23 cellular contexts compared by ENCODE assay signal in the genomic region with DNA sequence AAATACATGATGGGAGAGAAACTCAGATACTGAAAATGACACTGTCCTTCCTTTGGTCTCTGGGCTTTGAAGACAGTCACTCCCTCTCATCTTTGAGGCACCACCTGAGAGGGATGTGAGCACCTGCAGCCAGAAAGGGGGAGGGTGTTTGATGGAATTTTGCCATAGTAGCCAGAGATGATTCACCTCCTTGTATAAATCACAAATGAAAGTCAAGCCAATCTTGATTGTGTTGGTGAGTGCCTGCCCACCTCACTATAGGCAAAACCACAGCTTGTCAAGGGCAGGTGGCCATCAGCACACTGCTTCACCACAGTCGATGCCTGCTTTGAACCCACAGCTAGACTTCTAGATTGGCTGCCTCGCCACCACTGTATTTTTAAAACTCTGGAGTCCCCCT. TPM values are rescaled to one million over a fixed set of nuclear protein-coding genes. Genes with fewer than 3 reads are reported as not detected.
DNase-seq lines count a peak whose midpoint lies in the region; ATAC-seq, FAIRE-seq and TF ChIP-seq lines count a peak whose summit lies in the region.
"Had no signal": no experiment of that assay in that cellular context is flagged by ENCODE, and none has a peak within 500 bp of the region (broad histone marks: within the 10 kb centered on the region; RNA-seq: fewer than 3 reads in every experiment).

No MANE protein-coding gene starts in this region.

- H2AFZ ChIP-seq in KMS-11 (ENCODE audit: low read depth): no peak overlapping the region

- peaks cover 28% of the 10 kb centered on the region for H3K4me1 ChIP-seq in A549
- peaks cover 25% of the 10 kb centered on the region for H3K4me1 ChIP-seq in KMS-11 (ENCODE audit: low read depth, poor library complexity, severe bottlenecking)
- H3K4me1 ChIP-seq in foreskin keratinocyte: no peaks in the 10 kb centered on the region
- no peaks in the 10 kb centered on the region for H3K4me1 ChIP-seq in sigmoid colon
- H3K4me1 ChIP-seq: BE2C had no signal

- H3K36me3 ChIP-seq in KMS-11 (ENCODE audit: insufficient read depth): no peaks in the 10 kb centered on the region
- H3K36me3 ChIP-seq in sigmoid colon: peaks cover 0 to 48% (median 0%) of the 10 kb centered on the region in 4 donors
- H3K36me3 ChIP-seq: BE2C had no signal

- H3K27ac ChIP-seq in A549 (peak overlapping the region in 1 of 2 experiments; percentile 36; a peak in 1 of 6 replicates), KMS-11 (peak overlapping the region; percentile 24; the same call in 1 of the 2 replicates), RWPE1 (no peak overlapping the region), foreskin keratinocyte (no peak overlapping the region), sigmoid colon (no peak overlapping the region)

- no peaks in the 10 kb centered on the region for H4K20me1 ChIP-seq in KMS-11 (ENCODE audit: insufficient read depth)

- DNase-seq in A549 (ENCODE audit: low read depth in 1 of 2, low spot score in 1 of 2): no peak
- peak; percentile 7 for DNase-seq in RWPE1 (ENCODE audit: low spot score)
- DNase-seq in foreskin keratinocyte: peak; percentile 8 to 28
- DNase-seq in sigmoid colon: no peak
- DNase-seq in activated CD4-positive, CD25-positive, alpha-beta regulatory T cell treated with anti-CD3 and anti-CD28 coated beads, Interleukin-2, amount 50 U/mL, for 72 hours: no peak
- DNase-seq: BE2C, KBM-7, MV-4-11, NCI-H1105 treated with DMSO at 0.1 percent for 48 hours, NCI-H2081, NCI-H2171 treated with DMSO at 0.1 percent for 48 hours, NCI-H446, NCI-H526, SIG-M5, SK-N-SH, T-cell had no signal

- CTCF ChIA-PET in A549 (lab: Yijun Ruan, JAX): interaction anchor here (1.3 to 2.7 kb wide), 3 partner anchors 10 to 120 kb away, joined by 3 to 7 read pairs (median 7); a partner anchor contains a TSS
- CTCF ChIA-PET in RWPE1 (lab: Yijun Ruan, JAX): interaction anchor here (0.6 kb wide), 1 partner anchor 11 kb away, joined by 6 read pairs; no protein-coding TSS in a partner anchor

- no peak for TF ChIP-seq RAD21 in A549 (conservative IDR thresholded peaks at IDR 0.05 in 1 of 2, IDR thresholded peaks at IDR 0.05 in 1 of 2)

- H3K9me3 ChIP-seq in A549 (no peaks in the 10 kb centered on the region), sigmoid colon (no peaks in the 10 kb centered on the region)
- H3K9me3 ChIP-seq: BE2C, SK-N-SH had no signal

- ATAC-seq in A549 (no peak; a peak in 1 of 6 replicates), foreskin keratinocyte (peak; percentile 37), GM21381 (IDR thresholded peaks at IDR 0.05; ENCODE audit: unreplicated experiment) (no peak), SK-N-SH treated with all-trans-retinoic acid at 6 μM for 48 hours (no peak)
- ATAC-seq: T-cell had no signal

- TF ChIP-seq POLR2A in A549 (IDR thresholded peaks at IDR 0.05; ENCODE audit: low read length) (no peak), sigmoid colon (IDR thresholded peaks at IDR 0.05) (no peak)

- TF ChIP-seq EP300 in A549 (IDR thresholded peaks at IDR 0.05): no peak
- TF ChIP-seq EP300 in sigmoid colon (IDR thresholded peaks at IDR 0.05): no peak

- H3K27me3 ChIP-seq in KMS-11 (ENCODE audit: insufficient read depth, low read depth): no peaks in the 10 kb centered on the region
- H3K27me3 ChIP-seq in foreskin keratinocyte: peaks cover 2% of the 10 kb centered on the region
- H3K27me3 ChIP-seq in sigmoid colon: no peaks in the 10 kb centered on the region
- H3K27me3 ChIP-seq: BE2C had no signal

- intact Hi-C loops in sigmoid colon (cut with DNase I): no loop called here

- H3K79me2 ChIP-seq in KMS-11 (ENCODE audit: insufficient read depth, low read depth): no peaks in the 10 kb centered on the region

- H3K4me2 ChIP-seq in A549 (0 out of 3 replicates have a peak overlapping the region, but pooled peaks have one; percentile 4), KMS-11 (peak overlapping the region; percentile 45)
- H3K4me2 ChIP-seq: SK-N-SH had no signal

- no peak overlapping the region for H3K9ac ChIP-seq in KMS-11
- H3K9ac ChIP-seq: SK-N-SH had no signal

- 94% methylated on average over 2 of the region's 2 CpGs for WGBS in A549 (ENCODE audit: missing lambda C conversion rate)
- 86 to 93% methylated on average over 2 of the region's 2 CpGs for WGBS in sigmoid colon, 2 donors

- TF ChIP-seq CTCF in A549 (IDR thresholded peaks at IDR 0.05): no peak
- TF ChIP-seq CTCF in KMS-11 (conservative IDR thresholded peaks at IDR 0.05; ENCODE audit: low read depth, low read length): no peak
- no peak for TF ChIP-seq CTCF in RWPE1 (conservative IDR thresholded peaks at IDR 0.05; ENCODE audit: low read depth)
- no peak for TF ChIP-seq CTCF in foreskin keratinocyte (conservative IDR thresholded peaks at IDR 0.05)
- no peak for TF ChIP-seq CTCF in sigmoid colon (IDR thresholded peaks at IDR 0.05)

- H3K4me3 ChIP-seq in A549 (no peak overlapping the region), KMS-11 (IDR thresholded peaks at IDR 0.05; ENCODE audit: insufficient read depth, low read depth, low read length) (no peak overlapping the region), sigmoid colon (no peak overlapping the region)

- no peak for FAIRE-seq in A549 (lab: Jason Lieb, UNC)
- FAIRE-seq: G401.6, H54 had no signal

- POLR2A ChIA-PET in A549 (lab: Yijun Ruan, JAX) (no interaction called here), RWPE1 (lab: Yijun Ruan, JAX; ENCODE audit: low non-redundant PET) (no interaction called here)

TF ChIP-seq in A549, 52 proteins besides CTCF, POLR2A, EP300 and RAD21 (continues in another document):
- TF ChIP-seq HDAC2 (IDR thresholded peaks at IDR 0.05) (no peak), ESRRA (IDR thresholded peaks at IDR 0.05; ENCODE audit: borderline replicate concordance, low read length) (no peak), RNF2 (IDR thresholded peaks at IDR 0.05; ENCODE audit: borderline replicate concordance, low read depth) (no peak), HOXB13 (CRISPR knock-in tag; IDR thresholded peaks at IDR 0.05; ENCODE audit: low read depth) (no peak)
- TF ChIP-seq, protein P1, sequence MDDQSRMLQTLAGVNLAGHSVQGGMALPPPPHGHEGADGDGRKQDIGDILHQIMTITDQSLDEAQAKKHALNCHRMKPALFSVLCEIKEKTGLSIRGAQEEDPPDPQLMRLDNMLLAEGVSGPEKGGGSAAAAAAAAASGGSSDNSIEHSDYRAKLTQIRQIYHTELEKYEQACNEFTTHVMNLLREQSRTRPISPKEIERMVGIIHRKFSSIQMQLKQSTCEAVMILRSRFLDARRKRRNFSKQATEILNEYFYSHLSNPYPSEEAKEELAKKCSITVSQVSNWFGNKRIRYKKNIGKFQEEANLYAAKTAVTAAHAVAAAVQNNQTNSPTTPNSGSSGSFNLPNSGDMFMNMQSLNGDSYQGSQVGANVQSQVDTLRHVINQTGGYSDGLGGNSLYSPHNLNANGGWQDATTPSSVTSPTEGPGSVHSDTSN (IDR thresholded peaks at IDR 0.05): no peak
- TF ChIP-seq, protein P2, sequence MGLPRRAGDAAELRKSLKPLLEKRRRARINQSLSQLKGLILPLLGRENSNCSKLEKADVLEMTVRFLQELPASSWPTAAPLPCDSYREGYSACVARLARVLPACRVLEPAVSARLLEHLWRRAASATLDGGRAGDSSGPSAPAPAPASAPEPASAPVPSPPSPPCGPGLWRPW (IDR thresholded peaks at IDR 0.05): no peak

TF ChIP-seq in SK-N-SH treated with all-trans-retinoic acid at 6 μM for 48 hours, 23 proteins besides CTCF, POLR2A, EP300 and RAD21 (continues in another document):
- no peak for TF ChIP-seq BACH2 (CRISPR knock-in tag; IDR thresholded peaks at IDR 0.05; ENCODE audit: borderline replicate concordance)
- TF ChIP-seq, protein P3, sequence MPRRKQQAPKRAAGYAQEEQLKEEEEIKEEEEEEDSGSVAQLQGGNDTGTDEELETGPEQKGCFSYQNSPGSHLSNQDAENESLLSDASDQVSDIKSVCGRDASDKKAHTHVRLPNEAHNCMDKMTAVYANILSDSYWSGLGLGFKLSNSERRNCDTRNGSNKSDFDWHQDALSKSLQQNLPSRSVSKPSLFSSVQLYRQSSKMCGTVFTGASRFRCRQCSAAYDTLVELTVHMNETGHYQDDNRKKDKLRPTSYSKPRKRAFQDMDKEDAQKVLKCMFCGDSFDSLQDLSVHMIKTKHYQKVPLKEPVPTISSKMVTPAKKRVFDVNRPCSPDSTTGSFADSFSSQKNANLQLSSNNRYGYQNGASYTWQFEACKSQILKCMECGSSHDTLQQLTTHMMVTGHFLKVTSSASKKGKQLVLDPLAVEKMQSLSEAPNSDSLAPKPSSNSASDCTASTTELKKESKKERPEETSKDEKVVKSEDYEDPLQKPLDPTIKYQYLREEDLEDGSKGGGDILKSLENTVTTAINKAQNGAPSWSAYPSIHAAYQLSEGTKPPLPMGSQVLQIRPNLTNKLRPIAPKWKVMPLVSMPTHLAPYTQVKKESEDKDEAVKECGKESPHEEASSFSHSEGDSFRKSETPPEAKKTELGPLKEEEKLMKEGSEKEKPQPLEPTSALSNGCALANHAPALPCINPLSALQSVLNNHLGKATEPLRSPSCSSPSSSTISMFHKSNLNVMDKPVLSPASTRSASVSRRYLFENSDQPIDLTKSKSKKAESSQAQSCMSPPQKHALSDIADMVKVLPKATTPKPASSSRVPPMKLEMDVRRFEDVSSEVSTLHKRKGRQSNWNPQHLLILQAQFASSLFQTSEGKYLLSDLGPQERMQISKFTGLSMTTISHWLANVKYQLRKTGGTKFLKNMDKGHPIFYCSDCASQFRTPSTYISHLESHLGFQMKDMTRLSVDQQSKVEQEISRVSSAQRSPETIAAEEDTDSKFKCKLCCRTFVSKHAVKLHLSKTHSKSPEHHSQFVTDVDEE (CRISPR knock-in tag; IDR thresholded peaks at IDR 0.05): no peak
- no peak for TF ChIP-seq ZFP30 (CRISPR knock-in tag; IDR thresholded peaks at IDR 0.05)
- TF ChIP-seq CSDC2 (CRISPR knock-in tag; IDR thresholded peaks at IDR 0.05): no peak
- no peak for TF ChIP-seq PPARA (CRISPR knock-in tag; IDR thresholded peaks at IDR 0.05; ENCODE audit: borderline replicate concordance)

RNA-seq across cellular contexts. Expression of a gene that starts 48.2 kb away (rescaled TPM):
- 6.6 and 8.2 TPM in 2 replicates for polyA plus RNA-seq in A549 (2011; rRNA removed)
- 0.23 and 0.50 TPM in 2 replicates for polyA plus RNA-seq in A549 (2012; cell fraction: cytosol; rRNA removed)
- polyA plus RNA-seq in A549 (2012; cell fraction: nucleus; rRNA removed): 1.4 TPM in 2 replicates
- polyA plus RNA-seq in A549 (2017; fragmentation: RNase III; extraction: RNeasy Plus Mini Kit Qiagen cat#74134 plus additional on column Dnase treatment): 0.93 to 1.8 TPM (median 1.1 TPM) in 3 replicates
- polyA minus RNA-seq in A549 (2011; rRNA and poly(A)+ RNA removed): 3.2 TPM in 2 replicates
- total RNA-seq in foreskin keratinocyte: not detected in 2 replicates
- not detected in 2 replicates for polyA plus RNA-seq in foreskin keratinocyte
- total RNA-seq in sigmoid colon: under 1 TPM in 1 of 4 donors, not detected in 3; 0.16 TPM
- polyA plus RNA-seq in sigmoid colon: under 1 TPM in 1 of 3 donors, not detected in 2; 0.19 TPM
- total RNA-seq: A673, RPMI7951 had no signal
- polyA plus RNA-seq: SK-N-SH had no signal

Comparison
In these comparisons a context has a peak if more than half of its experiments do, and no peak if none do; other contexts are left out.
1. DNase-seq: peak in RWPE1 (single experiment) and foreskin keratinocyte (2 of 2); none in A549 (0 of 2), sigmoid colon (single experiment) and activated CD4-positive, CD25-positive, alpha-beta regulatory T cell treated with anti-CD3 and anti-CD28 coated beads, Interleukin-2, amount 50 U/mL, for 72 hours (single experiment).